ENCODE assay signal across 20 cellular contexts in the genomic region with DNA sequence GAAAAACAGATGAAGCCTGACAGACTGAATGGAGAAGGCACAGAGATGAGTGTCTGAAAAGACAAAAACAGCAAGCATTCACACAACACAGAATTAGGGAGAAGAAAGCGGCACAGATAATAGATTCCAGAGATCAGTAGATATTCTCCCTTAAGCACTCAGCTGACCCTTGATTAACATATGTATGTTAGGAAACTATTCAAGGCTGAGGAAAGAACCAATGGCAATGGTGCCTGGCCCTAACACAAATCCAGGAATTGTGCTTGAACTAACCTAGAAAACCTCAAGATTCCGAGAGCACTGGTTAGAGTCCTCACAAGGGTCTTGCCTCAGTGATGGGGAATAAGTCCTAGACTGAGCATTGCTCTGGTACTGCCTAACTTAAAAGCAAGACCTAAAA. TPM values are rescaled to one million over a fixed set of nuclear protein-coding genes. Genes with fewer than 3 reads are reported as not detected.
DNase-seq lines count a peak whose midpoint lies in the region; ATAC-seq and TF ChIP-seq lines count a peak whose summit lies in the region.
"Had no signal": no experiment of that assay in that cellular context is flagged by ENCODE, and none has a peak within 500 bp of the region (broad histone marks: within the 10 kb centered on the region; RNA-seq: fewer than 3 reads in every experiment).

No MANE protein-coding gene starts in this region.

- H3K9me3 ChIP-seq in HUES48 (ENCODE audit: control insufficient read depth, insufficient read depth, low read length): no peaks in the 10 kb centered on the region

- no peak overlapping the region for H3K9ac ChIP-seq in HUES48 (ENCODE audit: low read depth, low read length)

- no peaks in the 10 kb centered on the region for H3K36me3 Mint-ChIP-seq in glutamatergic neuron (ENCODE audit: unreplicated experiment)
- H3K36me3 Mint-ChIP-seq in progenitor cell of endocrine pancreas (ENCODE audit: insufficient read depth): no peaks in the 10 kb centered on the region
- H3K36me3 Mint-ChIP-seq in activated CD8-positive, alpha-beta memory T cell treated with anti-CD3 and anti-CD28 coated beads, Interleukin-2, amount 10 ng/mL, durations not matched to agents 7 days and 5 days: no peaks in the 10 kb centered on the region

- H3K4me3 ChIP-seq in HUES48 (ENCODE audit: low read depth, low read length): no peak overlapping the region
- H3K4me3 ChIP-seq: GM12878, K562 had no signal

- DNase-seq in glutamatergic neuron: no peak
- peak; percentile 10 for DNase-seq in iPS-NIHi7 (ENCODE audit: extremely low spot score)
- DNase-seq in progenitor cell of endocrine pancreas (ENCODE audit: low spot score, unreplicated experiment): no peak
- no peak for DNase-seq in activated CD8-positive, alpha-beta memory T cell treated with anti-CD3 and anti-CD28 coated beads, Interleukin-2, amount 10 ng/mL, durations not matched to agents 7 days and 5 days
- DNase-seq in effector CD8-positive, alpha-beta T cell (lab: John Stamatoyannopoulos, UW): no peak
- DNase-seq: ACHN; CD4-positive, alpha-beta T cell; DMS153; DMS79; GF-D8; HFFc6; IMR-90 had no signal

- H3K27ac ChIP-seq in HUES48 (ENCODE audit: low read depth, low read length): peak overlapping the region; percentile 55
- H3K27ac ChIP-seq: C4-2B, HL-60 had no signal

- H3K27me3 Mint-ChIP-seq in glutamatergic neuron (ENCODE audit: unreplicated experiment): no peaks in the 10 kb centered on the region
- H3K27me3 Mint-ChIP-seq in progenitor cell of endocrine pancreas: no peaks in the 10 kb centered on the region
- H3K27me3 Mint-ChIP-seq in activated CD8-positive, alpha-beta memory T cell treated with anti-CD3 and anti-CD28 coated beads, Interleukin-2, amount 10 ng/mL, durations not matched to agents 7 days and 5 days: no peaks in the 10 kb centered on the region
- H3K27me3 Mint-ChIP-seq: CD4-positive, alpha-beta T cell had no signal

- H3K9me3 Mint-ChIP-seq in glutamatergic neuron (ENCODE audit: unreplicated experiment) (peaks cover 2% of the 10 kb centered on the region), progenitor cell of endocrine pancreas (ENCODE audit: low read depth) (no peaks in the 10 kb centered on the region)
- no peaks in the 10 kb centered on the region for H3K9me3 Mint-ChIP-seq in activated CD8-positive, alpha-beta memory T cell treated with anti-CD3 and anti-CD28 coated beads, Interleukin-2, amount 10 ng/mL, durations not matched to agents 7 days and 5 days (ENCODE audit: low read depth)
- H3K9me3 Mint-ChIP-seq: CD4-positive, alpha-beta T cell; HFFc6 had no signal

- H3K4me3 Mint-ChIP-seq in glutamatergic neuron (ENCODE audit: unreplicated experiment): peak overlapping the region; percentile 4
- H3K4me3 Mint-ChIP-seq in progenitor cell of endocrine pancreas (ENCODE audit: low read depth): no peak overlapping the region
- H3K4me3 Mint-ChIP-seq in activated CD8-positive, alpha-beta memory T cell treated with anti-CD3 and anti-CD28 coated beads, Interleukin-2, amount 10 ng/mL, durations not matched to agents 7 days and 5 days: no peak overlapping the region
- H3K4me3 Mint-ChIP-seq: CD4-positive, alpha-beta T cell; HFFc6 had no signal

- H3K36me3 ChIP-seq in HUES48 (ENCODE audit: control insufficient read depth, insufficient read depth, low read length): no peaks in the 10 kb centered on the region

- H3K4me1 Mint-ChIP-seq in glutamatergic neuron (ENCODE audit: low read depth, unreplicated experiment) (peaks cover 28% of the 10 kb centered on the region), progenitor cell of endocrine pancreas (ENCODE audit: low read depth) (peaks cover 2% of the 10 kb centered on the region)
- H3K4me1 Mint-ChIP-seq in activated CD8-positive, alpha-beta memory T cell treated with anti-CD3 and anti-CD28 coated beads, Interleukin-2, amount 10 ng/mL, durations not matched to agents 7 days and 5 days: no peaks in the 10 kb centered on the region

- TF ChIP-seq CTCF in glutamatergic neuron (IDR thresholded peaks at IDR 0.05; ENCODE audit: partially characterized antibody, unreplicated experiment): no peak
- no peak for TF ChIP-seq CTCF in progenitor cell of endocrine pancreas (IDR thresholded peaks at IDR 0.05; ENCODE audit: unreplicated experiment)

- no peaks in the 10 kb centered on the region for H3K27me3 ChIP-seq in HUES48 (ENCODE audit: control insufficient read depth, insufficient read depth, low read length)

- peaks cover 32% of the 10 kb centered on the region for H3K4me1 ChIP-seq in HUES48 (ENCODE audit: control insufficient read depth, insufficient read depth, low read length)

- CTCF ChIA-PET in activated CD8-positive, alpha-beta memory T cell treated with anti-CD3 and anti-CD28 coated beads, Interleukin-2, amount 10 ng/mL, durations not matched to agents 7 days and 5 days (lab: Charles Lee): no interaction called here

- ATAC-seq in activated CD8-positive, alpha-beta memory T cell treated with anti-CD3 and anti-CD28 coated beads, Interleukin-2, amount 10 ng/mL, durations not matched to agents 7 days and 5 days: no peak
- no peak for ATAC-seq in GM19455 (IDR thresholded peaks at IDR 0.05; ENCODE audit: unreplicated experiment)
- ATAC-seq: GM12878, HCT116, K562 had no signal

- H3K27ac Mint-ChIP-seq in glutamatergic neuron (ENCODE audit: unreplicated experiment) (peak overlapping the region; percentile 6), progenitor cell of endocrine pancreas (no peak overlapping the region)
- no peak overlapping the region for H3K27ac Mint-ChIP-seq in activated CD8-positive, alpha-beta memory T cell treated with anti-CD3 and anti-CD28 coated beads, Interleukin-2, amount 10 ng/mL, durations not matched to agents 7 days and 5 days
- H3K27ac Mint-ChIP-seq: CD4-positive, alpha-beta T cell; HFFc6 had no signal

RNA-seq across cellular contexts. Expression of gene KCNT2, which starts 30.9 kb away (rescaled TPM):
- total RNA-seq in glutamatergic neuron (ENCODE audit: unreplicated experiment) (126 TPM), progenitor cell of endocrine pancreas (25.3 and 26.1 TPM in 2 replicates)
- total RNA-seq in activated CD8-positive, alpha-beta memory T cell treated with anti-CD3 and anti-CD28 coated beads, Interleukin-2, amount 10 ng/mL, durations not matched to agents 7 days and 5 days: not detected
- total RNA-seq: CD4-positive, alpha-beta T cell; GM12878; HT1080 had no signal

Comparison
In these comparisons a context has a peak if more than half of its experiments do, and no peak if none do; other contexts are left out.
1. RNA of gene KCNT2, which starts 30.9 kb away (total RNA-seq): 126 TPM in glutamatergic neuron (single experiment) and 25.3 to 26.1 TPM in progenitor cell of endocrine pancreas; not detected in activated CD8-positive, alpha-beta memory T cell treated with anti-CD3 and anti-CD28 coated beads, Interleukin-2, amount 10 ng/mL, durations not matched to agents 7 days and 5 days; every median in the first group is over 10 times any median in the second.